In genomic region chr5:116771466-116772151, GRCh38 we compare ENCODE assay signal across 1 cellular context.
TF ChIP-seq lines count a peak whose summit lies in the region.

No MANE protein-coding gene starts in this region.

TF ChIP-seq in GM23338, 12 proteins besides CTCF, POLR2A, EP300 and RAD21:
- no peak for TF ChIP-seq EZH2 (IDR thresholded peaks at IDR 0.05; ENCODE audit: low read depth, unreplicated experiment)
- TF ChIP-seq ZNF114 (CRISPR knock-in tag; IDR thresholded peaks at IDR 0.05) = no peak
- no peak for TF ChIP-seq STAT1 (IDR thresholded peaks at IDR 0.05; ENCODE audit: unreplicated experiment)
TF ChIP-seq in GM23338: peak in this region for 0.
